ENCODE assay signal across 8 cellular contexts in the genomic region with DNA sequence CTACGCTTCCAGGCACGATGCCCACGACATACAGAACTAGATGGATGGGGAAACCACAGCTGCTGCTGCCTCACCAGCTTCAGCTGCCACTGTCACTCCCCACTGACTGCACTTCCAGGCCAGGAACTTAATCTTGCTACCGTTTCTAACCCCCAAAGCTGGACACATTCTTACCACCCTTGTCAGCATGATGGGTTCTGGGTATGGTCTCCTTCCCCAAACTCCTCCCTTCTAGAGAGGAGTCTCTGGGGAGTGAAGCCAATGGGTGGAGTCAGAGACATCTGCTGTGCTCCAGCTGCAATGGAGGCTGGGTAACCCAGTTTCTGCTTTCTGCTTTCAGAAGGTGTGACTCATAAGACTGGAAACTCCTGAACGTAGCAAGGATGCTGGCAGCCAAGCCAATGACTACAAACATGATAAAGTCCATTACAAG.
DNase-seq lines count a peak whose midpoint lies in the region; ATAC-seq and TF ChIP-seq lines count a peak whose summit lies in the region.

No MANE protein-coding gene starts in this region.

- POLR2A ChIA-PET in activated CD8-positive, alpha-beta T cell treated with anti-CD3 and anti-CD28 coated beads for 36 hours (lab: Charles Lee): interaction anchor here (1.3 kb wide), 1 partner anchor 22 kb away, joined by 3 read pairs; no protein-coding TSS in a partner anchor
- POLR2A ChIA-PET in activated CD8-positive, alpha-beta T cell treated with anti-CD3 and anti-CD28 coated beads, Interleukin-2, amount 10 ng/mL, durations not matched to agents 7 days and 5 days (lab: Charles Lee): no interaction called here
- POLR2A ChIA-PET in HCT116 (lab: Charles Lee): no interaction called here

- H3K4me1 Mint-ChIP-seq in activated CD8-positive, alpha-beta T cell treated with anti-CD3 and anti-CD28 coated beads for 36 hours (ENCODE audit: low read depth): peaks cover 15% of the 10 kb centered on the region
- H3K4me1 Mint-ChIP-seq in activated CD8-positive, alpha-beta T cell treated with anti-CD3 and anti-CD28 coated beads, Interleukin-2, amount 10 ng/mL, durations not matched to agents 7 days and 5 days (ENCODE audit: low read depth): no peaks in the 10 kb centered on the region

- DNase-seq in activated CD8-positive, alpha-beta T cell treated with anti-CD3 and anti-CD28 coated beads for 36 hours: peak; percentile 65
- no peak for DNase-seq in activated CD8-positive, alpha-beta T cell treated with anti-CD3 and anti-CD28 coated beads, Interleukin-2, amount 10 ng/mL, durations not matched to agents 7 days and 5 days
- DNase-seq in HCT116 (ENCODE audit: low read depth, low spot score) (no peak), NB4 (ENCODE audit: low read depth) (peak; percentile 89), cardiac fibroblast (ENCODE audit: low read depth in 2 of 2) (peak; percentile 87 to 93), posterior vena cava (ENCODE audit: low spot score) (peak; percentile 89), DMS114 treated with DMSO at 0.1 percent for 48 hours (lab: John Stamatoyannopoulos, UW; ENCODE audit: unreplicated experiment) (no peak), left lobe of liver (ENCODE audit: low spot score) (no peak)

- peak; percentile 92 for ATAC-seq in activated CD8-positive, alpha-beta T cell treated with anti-CD3 and anti-CD28 coated beads for 36 hours
- ATAC-seq in activated CD8-positive, alpha-beta T cell treated with anti-CD3 and anti-CD28 coated beads, Interleukin-2, amount 10 ng/mL, durations not matched to agents 7 days and 5 days: no peak
- ATAC-seq in HCT116: peak; percentile 69
- no peak for ATAC-seq in left lobe of liver

- CTCF ChIA-PET in activated CD8-positive, alpha-beta T cell treated with anti-CD3 and anti-CD28 coated beads for 36 hours (lab: Charles Lee): interaction anchor here (0.8 to 1.4 kb wide), 4 partner anchors 23 to 136 kb away, joined by 3 to 5 read pairs (median 3); no protein-coding TSS in a partner anchor
- CTCF ChIA-PET in activated CD8-positive, alpha-beta T cell treated with anti-CD3 and anti-CD28 coated beads, Interleukin-2, amount 10 ng/mL, durations not matched to agents 7 days and 5 days (lab: Charles Lee): no interaction called here
- CTCF ChIA-PET in HCT116 (lab: Charles Lee): no interaction called here

- no peaks in the 10 kb centered on the region for H3K9me2 ChIP-seq in HCT116 (ENCODE audit: insufficient read depth)

- H3K27me3 Mint-ChIP-seq in activated CD8-positive, alpha-beta T cell treated with anti-CD3 and anti-CD28 coated beads for 36 hours: peaks cover 9% of the 10 kb centered on the region
- H3K27me3 Mint-ChIP-seq in activated CD8-positive, alpha-beta T cell treated with anti-CD3 and anti-CD28 coated beads, Interleukin-2, amount 10 ng/mL, durations not matched to agents 7 days and 5 days (ENCODE audit: low read depth): peaks cover 2% of the 10 kb centered on the region

- H3K9me3 ChIP-seq in HCT116 (ENCODE audit: control insufficient read depth in 1 of 2, insufficient read depth in 1 of 2, low read depth in 1 of 2, low read length in 2 of 2): no peaks in the 10 kb centered on the region

- H3K36me3 Mint-ChIP-seq in activated CD8-positive, alpha-beta T cell treated with anti-CD3 and anti-CD28 coated beads for 36 hours (ENCODE audit: low read depth): no peaks in the 10 kb centered on the region
- no peaks in the 10 kb centered on the region for H3K36me3 Mint-ChIP-seq in activated CD8-positive, alpha-beta T cell treated with anti-CD3 and anti-CD28 coated beads, Interleukin-2, amount 10 ng/mL, durations not matched to agents 7 days and 5 days (ENCODE audit: low read depth)

- no peaks in the 10 kb centered on the region for H3K9me3 Mint-ChIP-seq in activated CD8-positive, alpha-beta T cell treated with anti-CD3 and anti-CD28 coated beads for 36 hours
- no peaks in the 10 kb centered on the region for H3K9me3 Mint-ChIP-seq in activated CD8-positive, alpha-beta T cell treated with anti-CD3 and anti-CD28 coated beads, Interleukin-2, amount 10 ng/mL, durations not matched to agents 7 days and 5 days (ENCODE audit: insufficient read depth)

- no peak overlapping the region for H3K4me3 Mint-ChIP-seq in activated CD8-positive, alpha-beta T cell treated with anti-CD3 and anti-CD28 coated beads for 36 hours
- H3K4me3 Mint-ChIP-seq in activated CD8-positive, alpha-beta T cell treated with anti-CD3 and anti-CD28 coated beads, Interleukin-2, amount 10 ng/mL, durations not matched to agents 7 days and 5 days: no peak overlapping the region

- H3K9ac ChIP-seq in HCT116 (ENCODE audit: low read length): no peak overlapping the region

- no peaks in the 10 kb centered on the region for H3K36me3 ChIP-seq in HCT116 (ENCODE audit: control insufficient read depth in 1 of 2, insufficient read depth in 2 of 2, low read length in 2 of 2)

- intact Hi-C loops in activated CD8-positive, alpha-beta T cell treated with anti-CD3 and anti-CD28 coated beads for 36 hours (cut with micrococcal nuclease): no loop called here
- intact Hi-C loops in HCT116 (cut with micrococcal nuclease) (no loop called here), posterior vena cava (cut with DNase I) (no loop called here)

- TF ChIP-seq POLR2A in HCT116 (IDR thresholded peaks at IDR 0.05; ENCODE audit: borderline replicate concordance, extremely low read depth, insufficient read depth, insufficient read length) (no peak), NB4 (IDR thresholded peaks at IDR 0.05; ENCODE audit: extremely low read depth, insufficient read length) (no peak)

- H2AFZ ChIP-seq in HCT116 (ENCODE audit: low read depth, low read length, poor library complexity, severe bottlenecking): no peak overlapping the region

- H3K4me3 ChIP-seq in HCT116 (replicated peaks in 1 of 2; ENCODE audit: low read depth in 1 of 2, low read length in 2 of 2) (no peak overlapping the region), NB4 (ENCODE audit: low read depth, low read length) (no peak overlapping the region), cardiac fibroblast (replicated peaks in 1 of 2; ENCODE audit: low read depth in 2 of 2, low read length in 2 of 2) (no peak overlapping the region)

- BruUV-seq in HCT116 (replicated peaks; lab: Mats Ljungman, UMichigan): no TSS peak

- no peak for TF ChIP-seq RAD21 in HCT116 (IDR thresholded peaks at IDR 0.05; ENCODE audit: low read depth)

- H3K27ac Mint-ChIP-seq in activated CD8-positive, alpha-beta T cell treated with anti-CD3 and anti-CD28 coated beads for 36 hours: peak overlapping the region; percentile 35
- no peak overlapping the region for H3K27ac Mint-ChIP-seq in activated CD8-positive, alpha-beta T cell treated with anti-CD3 and anti-CD28 coated beads, Interleukin-2, amount 10 ng/mL, durations not matched to agents 7 days and 5 days

- TF ChIP-seq CTCF in activated CD8-positive, alpha-beta T cell treated with anti-CD3 and anti-CD28 coated beads for 36 hours (IDR thresholded peaks at IDR 0.05): no peak
- TF ChIP-seq CTCF in HCT116 (IDR thresholded peaks at IDR 0.05 in 2 of 3, conservative IDR thresholded peaks at IDR 0.05 in 1 of 3; ENCODE audit: borderline replicate concordance in 1 of 3, insufficient read depth in 1 of 3, low read depth in 2 of 3, low read length in 2 of 3): no peak
- TF ChIP-seq CTCF in NB4 (IDR thresholded peaks at IDR 0.05; ENCODE audit: low read depth, low read length): no peak
- TF ChIP-seq CTCF in cardiac fibroblast (IDR thresholded peaks at IDR 0.05; ENCODE audit: low read depth, low read length): no peak

- H4K20me1 ChIP-seq in HCT116 (ENCODE audit: insufficient read depth): no peaks in the 10 kb centered on the region

- H3K4me2 ChIP-seq in HCT116 (ENCODE audit: low read length): peak overlapping the region; percentile 32; the same call in 1 of the 2 replicates

- no peak overlapping the region for H3K27ac ChIP-seq in HCT116 (ENCODE audit: low read depth, low read length)

- RAD21 ChIA-PET in HCT116 (lab: Charles Lee; ENCODE audit: low non-redundant PET in 1 of 2, low total read pairs in 2 of 2, uncharacterized antibody in 2 of 2, unreplicated experiment in 2 of 2): no interaction called here

- H3K27me3 ChIP-seq in HCT116 (ENCODE audit: insufficient read depth, low read length): no peaks in the 10 kb centered on the region

- peaks cover 0 to 17% of the 10 kb centered on the region in 2 experiments; a peak in 3 of 4 replicates for H3K4me1 ChIP-seq in HCT116 (ENCODE audit: control insufficient read depth in 1 of 2, insufficient read depth in 2 of 2, low read length in 2 of 2)

- H3K79me2 ChIP-seq in HCT116 (ENCODE audit: insufficient read depth, low read length): no peaks in the 10 kb centered on the region

TF ChIP-seq in HCT116, 20 proteins besides CTCF, POLR2A, EP300 and RAD21:
- TF ChIP-seq JUND (IDR thresholded peaks at IDR 0.05): 0 out of 2 replicates have a peak, but pooled peaks have one; percentile 14
- no peak for TF ChIP-seq SIN3A (IDR thresholded peaks at IDR 0.05; ENCODE audit: low read depth)
TF ChIP-seq in HCT116: peak in this region for 1.

Comparison
In these comparisons a context has a peak if more than half of its experiments do, and no peak if none do; other contexts are left out.
1. ATAC-seq: peak in activated CD8-positive, alpha-beta T cell treated with anti-CD3 and anti-CD28 coated beads for 36 hours (single experiment) and HCT116 (single experiment); none in activated CD8-positive, alpha-beta T cell treated with anti-CD3 and anti-CD28 coated beads, Interleukin-2, amount 10 ng/mL, durations not matched to agents 7 days and 5 days (single experiment) and left lobe of liver (single experiment).
2. DNase-seq: peak in activated CD8-positive, alpha-beta T cell treated with anti-CD3 and anti-CD28 coated beads for 36 hours (single experiment), NB4 (single experiment), cardiac fibroblast (2 of 2) and posterior vena cava (single experiment); none in activated CD8-positive, alpha-beta T cell treated with anti-CD3 and anti-CD28 coated beads, Interleukin-2, amount 10 ng/mL, durations not matched to agents 7 days and 5 days (single experiment), HCT116 (single experiment), DMS114 treated with DMSO at 0.1 percent for 48 hours (single experiment) and left lobe of liver (single experiment).